In the genomic region with DNA sequence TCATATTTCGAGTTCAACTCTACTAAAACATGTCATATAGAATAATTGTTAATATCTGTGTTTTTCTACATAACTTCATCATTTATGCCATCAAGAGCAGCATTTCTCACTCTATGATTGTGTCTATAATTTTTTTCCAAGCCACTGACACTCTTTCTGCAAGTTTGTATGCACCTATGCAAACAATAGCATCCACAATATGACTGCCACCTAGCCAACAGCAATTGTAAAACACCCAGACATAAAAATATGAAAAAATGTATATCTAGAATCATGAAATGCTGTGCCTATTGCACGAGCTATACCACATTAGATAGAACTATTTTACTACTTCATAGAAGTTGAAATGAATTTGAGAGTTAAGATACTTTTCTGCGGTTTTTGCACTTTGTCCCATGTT, we compare ENCODE assay signal across 29 cellular contexts.
DNase-seq lines count a peak whose midpoint lies in the region; ATAC-seq and TF ChIP-seq lines count a peak whose summit lies in the region.
"Had no signal": no experiment of that assay in that cellular context is flagged by ENCODE, and none has a peak within 500 bp of the region (broad histone marks: within the 10 kb centered on the region; RNA-seq: fewer than 3 reads in every experiment).

No MANE protein-coding gene starts in this region.

- no peak overlapping the region for H3K4me3 ChIP-seq in epithelial cell of esophagus (ENCODE audit: low read length)
- H3K4me3 ChIP-seq: adrenal gland, BLaER1, coronary artery, SJCRH30 had no signal

- peaks cover 8% of the 10 kb centered on the region for H3K4me1 Mint-ChIP-seq in HFFc6 (ENCODE audit: low read depth)
- H3K4me1 Mint-ChIP-seq: endodermal cell; naive thymus-derived CD4-positive, alpha-beta T cell had no signal

- H3K27ac ChIP-seq in 22Rv1, result no peak overlapping the region
- H3K27ac ChIP-seq: adrenal gland, BLaER1, coronary artery, HL-60, SJCRH30 had no signal

- ATAC-seq in SK-N-SH treated with all-trans-retinoic acid at 6 μM for 48 hours, result peak; percentile 62
- ATAC-seq: activated CD4-positive, CD25-positive, alpha-beta regulatory T cell treated with anti-CD3 and anti-CD28 coated beads, Interleukin-2, amount 50 U/mL, for 24 hours; naive thymus-derived CD4-positive, alpha-beta T cell had no signal

- H3K4me3 Mint-ChIP-seq in HFFc6, result no peak overlapping the region
- H3K4me3 Mint-ChIP-seq: activated naive CD4-positive, alpha-beta T cell treated with anti-CD3 and anti-CD28 coated beads for 36 hours; brain; endodermal cell; naive thymus-derived CD4-positive, alpha-beta T cell had no signal

- no peak overlapping the region for H3K27ac Mint-ChIP-seq in HFFc6
- H3K27ac Mint-ChIP-seq: activated naive CD4-positive, alpha-beta T cell treated with anti-CD3 and anti-CD28 coated beads for 36 hours; endodermal cell; naive thymus-derived CD4-positive, alpha-beta T cell had no signal

- DNase-seq in HFFc6, result no peak
- no peak for DNase-seq in epithelial cell of esophagus (ENCODE audit: low read depth)
- DNase-seq in EL, result no peak
- DNase-seq in NCI-H2107 (lab: John Stamatoyannopoulos, UW), result no peak
- no peak for DNase-seq in NCI-H526 treated with DMSO at 0.1 percent for 48 hours (lab: John Stamatoyannopoulos, UW)
- no peak for DNase-seq in stimulated activated CD4-positive, alpha-beta T cell treated with anti-CD3 and anti-CD28 coated beads, Interleukin-4, amount 100 ng/mL, for 1 hour
- DNase-seq: activated CD4-positive, alpha-beta T cell treated with anti-CD3 and anti-CD28 coated beads, Interleukin-2, amount 50 U/mL, for 48 hours; activated naive CD4-positive, alpha-beta T cell treated with anti-CD3 and anti-CD28 coated beads for 36 hours; adrenal gland; COR-L47; DMS79 treated with DMSO at 0.1 percent for 48 hours; endodermal cell; glutamatergic neuron; Karpas-422; kidney; midbrain; naive thymus-derived CD4-positive, alpha-beta T cell; NCI-H1048; NCI-H1930; nucleus accumbens; stimulated activated naive CD4-positive, alpha-beta T cell treated with Interleukin-2 at 50 U/mL for 16 hours had no signal

- no peaks in the 10 kb centered on the region for H3K36me3 Mint-ChIP-seq in HFFc6 (ENCODE audit: low read depth)
- H3K36me3 Mint-ChIP-seq: brain; naive thymus-derived CD4-positive, alpha-beta T cell had no signal

- no peaks in the 10 kb centered on the region for H3K9me3 Mint-ChIP-seq in HFFc6
- H3K9me3 Mint-ChIP-seq: activated naive CD4-positive, alpha-beta T cell treated with anti-CD3 and anti-CD28 coated beads for 36 hours had no signal

- TF ChIP-seq CTCF in 22Rv1 (IDR thresholded peaks at IDR 0.05) (peak; percentile 26), HFFc6 (IDR thresholded peaks at IDR 0.05) (peak; percentile 34), epithelial cell of esophagus (IDR thresholded peaks at IDR 0.05; ENCODE audit: insufficient read depth, low read depth, low read length, missing control alignments) (peak; percentile 41)

- peaks cover 1% of the 10 kb centered on the region; the same call in 1 of the 2 replicates for H3K27me3 Mint-ChIP-seq in HFFc6 (ENCODE audit: insufficient read depth)

TF ChIP-seq in SK-N-SH treated with all-trans-retinoic acid at 6 μM for 48 hours, 23 proteins besides CTCF, POLR2A, EP300 and RAD21:
- TF ChIP-seq RARB (CRISPR knock-in tag; IDR thresholded peaks at IDR 0.05), result no peak
- no peak for TF ChIP-seq OSR1 (CRISPR knock-in tag; IDR thresholded peaks at IDR 0.05)
- TF ChIP-seq ZC3H10 (CRISPR knock-in tag; IDR thresholded peaks at IDR 0.05), result no peak
TF ChIP-seq in SK-N-SH treated with all-trans-retinoic acid at 6 μM for 48 hours: peak in this region for 0.
